In genomic region chr3:46916799-46917198, GRCh38 we compare ENCODE assay signal across 22 cellular contexts. TPM values are rescaled to one million over a fixed set of nuclear protein-coding genes. Genes with fewer than 3 reads are reported as not detected.
DNase-seq lines count a peak whose midpoint lies in the region; ATAC-seq and TF ChIP-seq lines count a peak whose summit lies in the region.
"Had no signal": no experiment of that assay in that cellular context is flagged by ENCODE, and none has a peak within 500 bp of the region (broad histone marks: within the 10 kb centered on the region; RNA-seq: fewer than 3 reads in every experiment).

No MANE protein-coding gene starts in this region.

- no peak overlapping the region for H3K4me3 Mint-ChIP-seq in activated T-cell treated with anti-CD3 and anti-CD28 coated beads, Interleukin-2, amount 50 U/mL, for 72 hours
- H3K4me3 Mint-ChIP-seq in GM23338 (no peak overlapping the region), type B pancreatic cell (no peak overlapping the region)
- no peak overlapping the region for H3K4me3 Mint-ChIP-seq in activated T-helper 1 cell treated with anti-CD3 and anti-CD28 coated beads, Interleukin-12 subunit alpha, Interleukin-12 subunit beta, Interleukin-2, Interleukin-4 antibody, amounts not matched to agents 30 ng/mL and 10 ng/mL and 1 ng/mL, durations not matched to agents 14 hours and 24 hours and 36 hours

- no peaks in the 10 kb centered on the region for H3K4me1 ChIP-seq in GM23338 (ENCODE audit: insufficient read depth)
- no peaks in the 10 kb centered on the region for H3K4me1 ChIP-seq in hepatocyte (ENCODE audit: insufficient read depth)

- peaks cover 34% of the 10 kb centered on the region for H3K4me1 Mint-ChIP-seq in activated T-cell treated with anti-CD3 and anti-CD28 coated beads, Interleukin-2, amount 50 U/mL, for 72 hours (ENCODE audit: low read depth)
- H3K4me1 Mint-ChIP-seq in GM23338 (no peaks in the 10 kb centered on the region), type B pancreatic cell (ENCODE audit: unreplicated experiment) (no peaks in the 10 kb centered on the region)
- peaks cover 42% of the 10 kb centered on the region for H3K4me1 Mint-ChIP-seq in activated T-helper 1 cell treated with anti-CD3 and anti-CD28 coated beads, Interleukin-12 subunit alpha, Interleukin-12 subunit beta, Interleukin-2, Interleukin-4 antibody, amounts not matched to agents 30 ng/mL and 10 ng/mL and 1 ng/mL, durations not matched to agents 14 hours and 24 hours and 36 hours (ENCODE audit: low read depth)

- H3K36me3 Mint-ChIP-seq in activated T-cell treated with anti-CD3 and anti-CD28 coated beads, Interleukin-2, amount 50 U/mL, for 72 hours (ENCODE audit: insufficient read depth in 2 of 2): peaks cover 3 to 28% of the 10 kb centered on the region in 2 donors
- H3K36me3 Mint-ChIP-seq in GM23338 (ENCODE audit: low read depth): peaks cover 52% of the 10 kb centered on the region
- peaks cover 49% of the 10 kb centered on the region for H3K36me3 Mint-ChIP-seq in activated T-helper 1 cell treated with anti-CD3 and anti-CD28 coated beads, Interleukin-12 subunit alpha, Interleukin-12 subunit beta, Interleukin-2, Interleukin-4 antibody, amounts not matched to agents 30 ng/mL and 10 ng/mL and 1 ng/mL, durations not matched to agents 14 hours and 24 hours and 36 hours (ENCODE audit: low read depth)
- peaks cover 36% of the 10 kb centered on the region for H3K36me3 Mint-ChIP-seq in type B pancreatic cell

- H3K9me3 Mint-ChIP-seq in activated T-cell treated with anti-CD3 and anti-CD28 coated beads, Interleukin-2, amount 50 U/mL, for 72 hours: peaks cover 2% of the 10 kb centered on the region in 2 donors
- H3K9me3 Mint-ChIP-seq in GM23338 (peaks cover 15% of the 10 kb centered on the region; the same call in 2 of the 3 replicates), type B pancreatic cell (peaks cover 4% of the 10 kb centered on the region)
- peaks cover 5% of the 10 kb centered on the region for H3K9me3 Mint-ChIP-seq in activated T-helper 1 cell treated with anti-CD3 and anti-CD28 coated beads, Interleukin-12 subunit alpha, Interleukin-12 subunit beta, Interleukin-2, Interleukin-4 antibody, amounts not matched to agents 30 ng/mL and 10 ng/mL and 1 ng/mL, durations not matched to agents 14 hours and 24 hours and 36 hours

- H3K27ac Mint-ChIP-seq in activated T-cell treated with anti-CD3 and anti-CD28 coated beads, Interleukin-2, amount 50 U/mL, for 72 hours: peak overlapping the region; percentile 38
- H3K27ac Mint-ChIP-seq in GM23338: no peak overlapping the region
- H3K27ac Mint-ChIP-seq in activated T-helper 1 cell treated with anti-CD3 and anti-CD28 coated beads, Interleukin-12 subunit alpha, Interleukin-12 subunit beta, Interleukin-2, Interleukin-4 antibody, amounts not matched to agents 30 ng/mL and 10 ng/mL and 1 ng/mL, durations not matched to agents 14 hours and 24 hours and 36 hours: peak overlapping the region; percentile 46
- H3K27ac Mint-ChIP-seq in type B pancreatic cell: peak overlapping the region; percentile 8

- H4K20me1 ChIP-seq in GM23338 (replicated peaks; ENCODE audit: insufficient read depth) (no peaks in the 10 kb centered on the region; the same call in 1 of the 2 replicates), hepatocyte (ENCODE audit: insufficient read depth, poor library complexity, severe bottlenecking) (no peaks in the 10 kb centered on the region)

- peak overlapping the region; percentile 57; the same call in 1 of the 2 replicates for H3K27ac ChIP-seq in GM23338 (ENCODE audit: low read depth)
- H3K27ac ChIP-seq in hepatocyte: no peak overlapping the region
- H3K27ac ChIP-seq: SK-N-MC had no signal

- no peak for TF ChIP-seq CTCF in GM23338 (conservative IDR thresholded peaks at IDR 0.05; ENCODE audit: low read depth in 2 of 2)
- TF ChIP-seq CTCF in type B pancreatic cell (conservative IDR thresholded peaks at IDR 0.05): no peak
- TF ChIP-seq CTCF in hepatocyte (IDR thresholded peaks at IDR 0.05; ENCODE audit: poor library complexity): no peak

- WGBS in hepatocyte (ENCODE audit: low lambda C conversion rate, missing lambda C conversion rate): 91% methylated on average over 3 of the region's 3 CpGs

- H3K4me2 ChIP-seq in GM23338: no peak overlapping the region
- H3K4me2 ChIP-seq in hepatocyte: no peak overlapping the region

- H3K27me3 Mint-ChIP-seq in activated T-cell treated with anti-CD3 and anti-CD28 coated beads, Interleukin-2, amount 50 U/mL, for 72 hours (ENCODE audit: low read depth): no peaks in the 10 kb centered on the region
- H3K27me3 Mint-ChIP-seq in GM23338 (ENCODE audit: insufficient read depth, low read depth, poor library complexity) (peaks cover 5% of the 10 kb centered on the region), type B pancreatic cell (no peaks in the 10 kb centered on the region)
- no peaks in the 10 kb centered on the region for H3K27me3 Mint-ChIP-seq in activated T-helper 1 cell treated with anti-CD3 and anti-CD28 coated beads, Interleukin-12 subunit alpha, Interleukin-12 subunit beta, Interleukin-2, Interleukin-4 antibody, amounts not matched to agents 30 ng/mL and 10 ng/mL and 1 ng/mL, durations not matched to agents 14 hours and 24 hours and 36 hours (ENCODE audit: insufficient read depth)

- ATAC-seq in activated T-cell treated with anti-CD3 and anti-CD28 coated beads, Interleukin-2, amount 50 U/mL, for 72 hours (replicated peaks in 1 of 2): no peak
- no peak for ATAC-seq in GM23338
- ATAC-seq: HCT116, Panc1 had no signal

- H3K9me3 ChIP-seq in hepatocyte (ENCODE audit: low read depth): peaks cover 6% of the 10 kb centered on the region

- H3K36me3 ChIP-seq in GM23338 (ENCODE audit: insufficient read depth): peaks cover 34% of the 10 kb centered on the region
- H3K36me3 ChIP-seq in hepatocyte (replicated peaks; ENCODE audit: insufficient read depth, low read depth): no peaks in the 10 kb centered on the region

- H3K4me3 ChIP-seq in GM23338 (no peak overlapping the region), hepatocyte (no peak overlapping the region)
- H3K4me3 ChIP-seq: SK-N-MC had no signal

- no peak for DNase-seq in activated T-cell treated with anti-CD3 and anti-CD28 coated beads, Interleukin-2, amount 50 U/mL, for 72 hours
- DNase-seq in activated T-cell treated with anti-CD3 and anti-CD28 coated beads, Interleukin-2, amount 50 U/mL, for 1 hour: no peak
- DNase-seq in GM23338 (ENCODE audit: low spot score): no peak
- no peak for DNase-seq in activated T-helper 1 cell treated with anti-CD3 and anti-CD28 coated beads, Interleukin-12 subunit alpha, Interleukin-12 subunit beta, Interleukin-2, Interleukin-4 antibody, amounts not matched to agents 30 ng/mL and 10 ng/mL and 1 ng/mL, durations not matched to agents 14 hours and 24 hours and 36 hours (ENCODE audit: low spot score)
- DNase-seq in type B pancreatic cell (ENCODE audit: extremely low spot score, unreplicated experiment): no peak
- DNase-seq in hepatocyte (ENCODE audit: low spot score): no peak
- DNase-seq in activated CD4-positive, CD25-positive, alpha-beta regulatory T cell treated with anti-CD3 and anti-CD28 coated beads, Interleukin-2, amount 50 U/mL, for 72 hours: no peak
- DNase-seq: 8988T, KG1, NCI-H1048, NCI-H1417, NCI-H1694, NCI-H2029 treated with DMSO at 0.1 percent for 48 hours, NCI-H69, SIG-M5 had no signal

- H3K27me3 ChIP-seq in GM23338 (ENCODE audit: insufficient read depth): no peaks in the 10 kb centered on the region
- H3K27me3 ChIP-seq in hepatocyte: no peaks in the 10 kb centered on the region

- H3K79me2 ChIP-seq in GM23338 (replicated peaks; ENCODE audit: insufficient read depth): no peaks in the 10 kb centered on the region
- H3K79me2 ChIP-seq in hepatocyte: no peaks in the 10 kb centered on the region

- 0 out of 2 replicates have a peak, but pooled peaks cover 6% of the 10 kb centered on the region for H3F3A ChIP-seq in GM23338 (replicated peaks; ENCODE audit: low read depth)

- H3K9me2 ChIP-seq in GM23338 (ENCODE audit: insufficient read depth) (no peaks in the 10 kb centered on the region; the same call in 1 of the 2 replicates), hepatocyte (replicated peaks; ENCODE audit: insufficient read depth) (no peaks in the 10 kb centered on the region)

- intact Hi-C loops in activated T-helper 1 cell treated with anti-CD3 and anti-CD28 coated beads, Interleukin-12 subunit alpha, Interleukin-12 subunit beta, Interleukin-2, Interleukin-4 antibody, amounts not matched to agents 30 ng/mL and 10 ng/mL and 1 ng/mL, durations not matched to agents 14 hours and 24 hours and 36 hours (cut with micrococcal nuclease): no loop called here

- H2AFZ ChIP-seq in GM23338 (no peak overlapping the region), hepatocyte (no peak overlapping the region)

RNA-seq across cellular contexts. Expression of gene PTH1R, which starts 39.3 kb away (rescaled TPM):
- total RNA-seq in activated T-cell treated with anti-CD3 and anti-CD28 coated beads, Interleukin-2, amount 50 U/mL, for 72 hours: not detected
- 1.3 and 5.7 TPM in 2 replicates for total RNA-seq in GM23338 (2014; rRNA removed; shearing (Covaris generic))
- polyA plus RNA-seq in GM23338 (2016; fragmentation: Nextera tagmentation; extraction: Ambion mirVana): 1.1 and 1.9 TPM in 2 replicates
- total RNA-seq in activated T-helper 1 cell treated with anti-CD3 and anti-CD28 coated beads, Interleukin-12 subunit alpha, Interleukin-12 subunit beta, Interleukin-2, Interleukin-4 antibody, amounts not matched to agents 30 ng/mL and 10 ng/mL and 1 ng/mL, durations not matched to agents 14 hours and 24 hours and 36 hours: not detected in 2 replicates
- total RNA-seq in type B pancreatic cell (ENCODE audit: low replicate concordance): 63.0 and 83.1 TPM in 2 replicates
- total RNA-seq in hepatocyte: 13.9 and 14.5 TPM in 2 replicates
- 29.4 and 31.0 TPM in 2 replicates for polyA plus RNA-seq in hepatocyte
- total RNA-seq: HT-29, OCI-LY7 had no signal

RNA-seq across cellular contexts. Expression of gene MYL3, which starts 53.6 kb away (rescaled TPM):
- total RNA-seq in activated T-cell treated with anti-CD3 and anti-CD28 coated beads, Interleukin-2, amount 50 U/mL, for 72 hours: not detected
- total RNA-seq in GM23338 (2014; rRNA removed; shearing (Covaris generic)): not detected in 2 replicates
- polyA plus RNA-seq in GM23338 (2016; fragmentation: Nextera tagmentation; extraction: Ambion mirVana) (1.0 TPM in 1 of 2 replicates, not detected in the other), hepatocyte (7.4 and 9.7 TPM in 2 replicates)
- total RNA-seq in activated T-helper 1 cell treated with anti-CD3 and anti-CD28 coated beads, Interleukin-12 subunit alpha, Interleukin-12 subunit beta, Interleukin-2, Interleukin-4 antibody, amounts not matched to agents 30 ng/mL and 10 ng/mL and 1 ng/mL, durations not matched to agents 14 hours and 24 hours and 36 hours: not detected in 2 replicates
- total RNA-seq in type B pancreatic cell (ENCODE audit: low replicate concordance) (5.4 and 20.8 TPM in 2 replicates), hepatocyte (5.8 and 9.5 TPM in 2 replicates)
- total RNA-seq: H4, HT-29, NCI-H460, OCI-LY7 had no signal

RNA-seq across cellular contexts. Expression of gene CCDC12, which starts 59.7 kb away (rescaled TPM):
- 10 to 100 TPM; 54.7 to 56.2 TPM for total RNA-seq in activated T-cell treated with anti-CD3 and anti-CD28 coated beads, Interleukin-2, amount 50 U/mL, for 72 hours
- 35.1 and 42.9 TPM in 2 replicates for total RNA-seq in GM23338 (2014; rRNA removed; shearing (Covaris generic))
- polyA plus RNA-seq in GM23338 (2016; fragmentation: Nextera tagmentation; extraction: Ambion mirVana): 133 and 136 TPM in 2 replicates
- 68.7 and 69.1 TPM in 2 replicates for total RNA-seq in activated T-helper 1 cell treated with anti-CD3 and anti-CD28 coated beads, Interleukin-12 subunit alpha, Interleukin-12 subunit beta, Interleukin-2, Interleukin-4 antibody, amounts not matched to agents 30 ng/mL and 10 ng/mL and 1 ng/mL, durations not matched to agents 14 hours and 24 hours and 36 hours
- total RNA-seq in type B pancreatic cell (ENCODE audit: low replicate concordance): 46.7 and 49.7 TPM in 2 replicates
- total RNA-seq in hepatocyte: 41.1 and 47.5 TPM in 2 replicates
- 78.4 and 107 TPM in 2 replicates for polyA plus RNA-seq in hepatocyte
